25 cellular contexts compared by ENCODE assay signal in the genomic region with DNA sequence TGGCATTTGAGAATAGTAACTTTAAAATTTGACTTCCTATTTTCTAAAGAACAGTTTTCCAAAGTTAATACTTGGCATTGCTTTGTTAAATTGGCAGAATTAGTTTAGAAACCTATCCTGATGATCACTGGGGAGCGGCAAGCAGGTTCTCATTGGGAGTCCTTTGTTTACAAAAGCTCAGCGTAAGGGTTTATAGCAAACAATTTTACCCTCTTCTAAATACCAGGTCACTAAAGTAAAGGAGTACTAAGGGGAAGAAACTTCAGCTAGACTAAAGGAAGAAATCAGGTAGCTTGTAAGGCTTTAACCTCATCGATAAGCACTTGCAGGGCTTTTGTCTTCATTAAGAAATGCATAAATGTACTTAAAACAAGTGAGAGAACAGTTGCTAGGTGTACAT.
"Had no signal": no experiment of that assay in that cellular context is flagged by ENCODE, and none has a peak within 500 bp of the region (broad histone marks: within the 10 kb centered on the region; RNA-seq: fewer than 3 reads in every experiment).

No MANE protein-coding gene starts in this region.

- H3K9me3 Mint-ChIP-seq: immature natural killer cell, memory B cell had no signal

- H3K4me3 ChIP-seq: coronary artery, dorsolateral prefrontal cortex, esophagus muscularis mucosa, gastroesophageal sphincter, heart left ventricle, hepatocyte, lung had no signal

- H3K4me3 Mint-ChIP-seq: immature natural killer cell, memory B cell had no signal

- H3K36me3 ChIP-seq: gastroesophageal sphincter had no signal

- H3K4me2 ChIP-seq: hepatocyte had no signal

- H2AFZ ChIP-seq: hepatocyte had no signal

- ATAC-seq: foreskin keratinocyte, gastroesophageal sphincter, heart left ventricle, left colon, left lobe of liver, left ventricle myocardium superior had no signal

- H3K9me3 ChIP-seq: esophagus muscularis mucosa, gastroesophageal sphincter, heart left ventricle had no signal

- H3K36me3 Mint-ChIP-seq: immature natural killer cell had no signal

- H3K27ac ChIP-seq: coronary artery, dorsolateral prefrontal cortex, esophagus muscularis mucosa, foreskin keratinocyte, gastroesophageal sphincter, heart left ventricle, hepatocyte had no signal

- DNase-seq: dermis blood vessel endothelial cell; dorsolateral prefrontal cortex; effector CD4-positive, alpha-beta T cell; effector memory CD4-positive, alpha-beta T cell; foreskin keratinocyte; heart left ventricle; hypothalamus; immature natural killer cell; islet precursor cell; kidney; kidney glomerular epithelial cell; left colon; left ventricle myocardium superior; mammary epithelial cell; mesendoderm; midbrain had no signal

- H3K27ac Mint-ChIP-seq: immature natural killer cell, memory B cell had no signal

- H3K27me3 ChIP-seq: dorsolateral prefrontal cortex, esophagus muscularis mucosa, foreskin keratinocyte, gastroesophageal sphincter, heart left ventricle, hepatocyte had no signal

- FAIRE-seq: endothelial cell of umbilical vein, frontal cortex, kidney had no signal

- H3K27me3 Mint-ChIP-seq: memory B cell had no signal
